In genomic region chr12:42213954-42214426, GRCh38 we compare ENCODE assay signal across 17 cellular contexts. TPM values are rescaled to one million over a fixed set of nuclear protein-coding genes. Genes with fewer than 3 reads are reported as not detected.
DNase-seq lines count a peak whose midpoint lies in the region; ATAC-seq, FAIRE-seq and TF ChIP-seq lines count a peak whose summit lies in the region.
"Had no signal": no experiment of that assay in that cellular context is flagged by ENCODE, and none has a peak within 500 bp of the region (broad histone marks: within the 10 kb centered on the region; RNA-seq: fewer than 3 reads in every experiment).

No MANE protein-coding gene starts in this region.

- no peak for ATAC-seq in K562
- ATAC-seq: HCT116, natural killer cell had no signal

- no peak overlapping the region for H3K4me2 ChIP-seq in K562 (ENCODE audit: insufficient read depth, low read length)

- H3K27me3 ChIP-seq in K562 (ENCODE audit: control insufficient read depth in 2 of 2, insufficient read depth in 2 of 2, low read length in 2 of 2) (no peaks in the 10 kb centered on the region), testis (no peaks in the 10 kb centered on the region)

- H3K27ac Mint-ChIP-seq in T-helper 2 cell treated with Interferon-gamma antibody and Interleukin-4, amounts not matched to agents 5 μg/mL and 100 μg/mL, for 36 hours = no peak overlapping the region
- H3K27ac Mint-ChIP-seq: activated B cell treated with CpG ODN at 0.5 μM for 24 hours; dendritic cell treated with granulocyte-macrophage colony-stimulating factor and Interleukin-4, amounts not matched to agents 40 ng/mL and 50 ng/mL, for 4 days had no signal

- H3K36me3 ChIP-seq in K562 (ENCODE audit: control insufficient read depth, insufficient read depth, low read length) (peaks cover 5% of the 10 kb centered on the region; the same call in 1 of the 3 replicates), testis (ENCODE audit: low read depth, missing control alignments) (no peaks in the 10 kb centered on the region)

- in situ Hi-C loops in K562 (cut with MboI) = no loop called here

- no peaks in the 10 kb centered on the region for H3K4me1 ChIP-seq in K562 (replicated peaks in 1 of 2; ENCODE audit: control insufficient read depth in 2 of 2, insufficient read depth in 2 of 2, low read length in 2 of 2)
- H3K4me1 ChIP-seq in testis = peaks cover 9% of the 10 kb centered on the region

- no peak overlapping the region for H2AFZ ChIP-seq in K562 (ENCODE audit: low read depth, low read length)

- CTCF ChIA-PET in K562 (lab: Yijun Ruan, JAX; ENCODE audit: low intra/inter-chr PET ratio) = no interaction called here

- no peaks in the 10 kb centered on the region for H3K9me3 ChIP-seq in K562 (replicated peaks; ENCODE audit: control insufficient read depth, insufficient read depth, low read depth, low read length)
- no peaks in the 10 kb centered on the region for H3K9me3 ChIP-seq in testis

- TF ChIP-seq POLR2A in K562 (conservative IDR thresholded peaks at IDR 0.05) = no peak
- no peak for TF ChIP-seq POLR2A in testis (IDR thresholded peaks at IDR 0.05)

- DNase-seq in NCI-H2196 (lab: John Stamatoyannopoulos, UW; ENCODE audit: unreplicated experiment) = peak; percentile 33
- no peak for DNase-seq in NCI-H2196 treated with DMSO at 0.1 percent for 48 hours (lab: John Stamatoyannopoulos, UW; ENCODE audit: unreplicated experiment)
- DNase-seq in K562 (ENCODE audit: extremely low read depth in 1 of 4, low spot score in 3 of 4) = no peak
- peak; percentile 83 for DNase-seq in islet precursor cell
- DNase-seq in testis = peak; percentile 80
- DNase-seq in NCI-H748 treated with DMSO at 0.1 percent for 48 hours (lab: John Stamatoyannopoulos, UW) = no peak
- DNase-seq in T-helper 2 cell treated with Interferon-gamma antibody and Interleukin-4, amounts not matched to agents 5 μg/mL and 100 μg/mL, for 36 hours (ENCODE audit: low spot score) = no peak
- no peak for DNase-seq in mucosa of gallbladder (ENCODE audit: low spot score)
- DNase-seq: activated B cell treated with CpG ODN at 0.5 μM for 24 hours; natural killer cell; NCI-H1694 treated with DMSO at 0.1 percent for 48 hours; stimulated activated CD4-positive, alpha-beta T cell treated with anti-CD3 and anti-CD28 coated beads, Interleukin-4, amount 100 ng/mL, for 1 hour had no signal

- no TSS peak for BruUV-seq in K562 (replicated peaks; lab: Mats Ljungman, UMichigan)

- peaks cover 10% of the 10 kb centered on the region; the same call in 2 of the 3 replicates for H3K79me2 ChIP-seq in K562 (ENCODE audit: control insufficient read depth, insufficient read depth, low read length)

- intact Hi-C loops in K562 (cut with micrococcal nuclease) = no loop called here
- intact Hi-C loops in testis (cut with DNase I; ENCODE audit: low total_unique reads) = no loop called here

- TF ChIP-seq RAD21 in K562 (CRISPR knock-in tag; conservative IDR thresholded peaks at IDR 0.05 in 1 of 2, IDR thresholded peaks at IDR 0.05 in 1 of 2) = no peak

- WGBS in K562 (ENCODE audit: insufficient coverage, low coverage, missing lambda C conversion rate) = 26% methylated on average over 2 of the region's 2 CpGs
- WGBS in testis, 2 donors = 40 to 56% methylated on average over 2 of the region's 2 CpGs

- no peak for TF ChIP-seq EP300 in K562 (IDR thresholded peaks at IDR 0.05; ENCODE audit: low read length)

- FAIRE-seq in K562 (lab: Jason Lieb, UNC) = no peak
- FAIRE-seq: A204.1 had no signal

- H3K9me1 ChIP-seq in K562 (ENCODE audit: control insufficient read depth, insufficient read depth, low read length) = no peaks in the 10 kb centered on the region

- TF ChIP-seq CTCF in K562 (IDR thresholded peaks at IDR 0.05 in 2 of 3, conservative IDR thresholded peaks at IDR 0.05 in 1 of 3; ENCODE audit: insufficient read depth in 2 of 3, low read depth in 1 of 3, low read length in 3 of 3) (no peak), testis (IDR thresholded peaks at IDR 0.05) (no peak)

- no peaks in the 10 kb centered on the region for H3K4me1 Mint-ChIP-seq in T-helper 2 cell treated with Interferon-gamma antibody and Interleukin-4, amounts not matched to agents 5 μg/mL and 100 μg/mL, for 36 hours (ENCODE audit: low read depth)

- H3K4me3 ChIP-seq in K562 (no peak overlapping the region), testis (no peak overlapping the region)

- no peak overlapping the region for H3K4me3 Mint-ChIP-seq in T-helper 2 cell treated with Interferon-gamma antibody and Interleukin-4, amounts not matched to agents 5 μg/mL and 100 μg/mL, for 36 hours
- H3K4me3 Mint-ChIP-seq: activated B cell treated with CpG ODN at 0.5 μM for 24 hours; dendritic cell treated with granulocyte-macrophage colony-stimulating factor and Interleukin-4, amounts not matched to agents 40 ng/mL and 50 ng/mL, for 4 days; natural killer cell had no signal

- peaks cover 4% of the 10 kb centered on the region; the same call in 1 of the 2 replicates for H4K20me1 ChIP-seq in K562 (replicated peaks; ENCODE audit: control insufficient read depth, insufficient read depth, low read length)

- peaks cover 5% of the 10 kb centered on the region for H3K36me3 Mint-ChIP-seq in T-helper 2 cell treated with Interferon-gamma antibody and Interleukin-4, amounts not matched to agents 5 μg/mL and 100 μg/mL, for 36 hours (ENCODE audit: low read depth)
- H3K36me3 Mint-ChIP-seq: natural killer cell had no signal

- H3K27ac ChIP-seq in K562 (ENCODE audit: extremely low read depth, low read depth, low read length) (no peak overlapping the region), testis (no peak overlapping the region)
- H3K27ac ChIP-seq: HL-60, RWPE1 had no signal

- no peaks in the 10 kb centered on the region for H3K9me3 Mint-ChIP-seq in T-helper 2 cell treated with Interferon-gamma antibody and Interleukin-4, amounts not matched to agents 5 μg/mL and 100 μg/mL, for 36 hours
- H3K9me3 Mint-ChIP-seq: activated B cell treated with CpG ODN at 0.5 μM for 24 hours; dendritic cell treated with granulocyte-macrophage colony-stimulating factor and Interleukin-4, amounts not matched to agents 40 ng/mL and 50 ng/mL, for 4 days; natural killer cell had no signal

- POLR2A ChIA-PET in K562 (lab: Yijun Ruan, JAX) = no interaction called here

- no peak overlapping the region for H3K9ac ChIP-seq in K562 (ENCODE audit: insufficient read depth in 1 of 2, low read depth in 2 of 2, low read length in 2 of 2)

- no peaks in the 10 kb centered on the region for H3K27me3 Mint-ChIP-seq in T-helper 2 cell treated with Interferon-gamma antibody and Interleukin-4, amounts not matched to agents 5 μg/mL and 100 μg/mL, for 36 hours (ENCODE audit: low read depth)
- H3K27me3 Mint-ChIP-seq: activated B cell treated with CpG ODN at 0.5 μM for 24 hours; dendritic cell treated with granulocyte-macrophage colony-stimulating factor and Interleukin-4, amounts not matched to agents 40 ng/mL and 50 ng/mL, for 4 days had no signal

TF ChIP-seq in K562, 482 proteins besides CTCF, POLR2A, EP300 and RAD21:
- peak; percentile 21; the same call in 1 of the 2 replicates for TF ChIP-seq NFIC (IDR thresholded peaks at IDR 0.05)
- TF ChIP-seq ZBTB33 (CRISPR knock-in tag; IDR thresholded peaks at IDR 0.05) = no peak
- no peak for TF ChIP-seq ZNF175 (CRISPR knock-in tag; IDR thresholded peaks at IDR 0.05; ENCODE audit: low read depth)

RNA-seq across cellular contexts. Expression of gene YAF2, which starts 24.1 kb away (rescaled TPM):
- 29.9 and 96.3 TPM in 2 replicates for total RNA-seq in K562 (2011; cell fraction: chromatin; rRNA removed; ENCODE audit: low replicate concordance)
- 17.0 and 22.8 TPM in 2 replicates for total RNA-seq in K562 (2011; cell fraction: nucleolus; rRNA removed)
- 44.9 and 92.1 TPM in 2 replicates for total RNA-seq in K562 (2011; cell fraction: nucleoplasm; rRNA removed)
- 10.6 and 12.4 TPM in 2 replicates for total RNA-seq in K562 (2014; rRNA removed)
- total RNA-seq in K562 (2014; rRNA removed; fragmentation: Illumina TruSeq; extraction: Trizol) = 22.0 and 22.3 TPM in 2 replicates
- total RNA-seq in K562 (2015; rRNA removed; fragmentation: Illumina TruSeq; extraction: Trizol) = 15.9 and 20.3 TPM in 2 replicates
- 25.4 and 26.4 TPM in 2 replicates for total RNA-seq in K562 (2021)
- 17.4 and 26.1 TPM in 2 replicates for polyA plus RNA-seq in K562 (2011; rRNA removed)
- 3.4 and 7.8 TPM in 2 replicates for polyA plus RNA-seq in K562 (2011; cell fraction: cytosol; rRNA removed)
- polyA plus RNA-seq in K562 (2011; cell fraction: nucleus; rRNA removed) = 16.3 and 17.4 TPM in 2 replicates
- 14.2 and 16.2 TPM in 2 replicates for polyA plus RNA-seq in K562 (2012)
- polyA plus RNA-seq in K562 (2014; fragmentation: Illumina TruSeq; extraction: Trizol) = 19.1 and 22.9 TPM in 2 replicates
- polyA plus RNA-seq in K562 (2014; fragmentation: Nextera tagmentation; extraction: Ambion mirVana) = 10 to 100 TPM; 14.9 to 19.6 TPM
- 18.1 and 21.3 TPM in 2 replicates for polyA plus RNA-seq in K562 (2014; rRNA removed)
- 17.9 and 20.4 TPM in 2 replicates for polyA minus RNA-seq in K562 (2011; rRNA and poly(A)+ RNA removed)
- polyA minus RNA-seq in K562 (2011; cell fraction: cytosol; rRNA and poly(A)+ RNA removed) = 14.8 and 19.3 TPM in 2 replicates
- polyA minus RNA-seq in K562 (2011; cell fraction: nucleus; rRNA and poly(A)+ RNA removed) = 23.6 and 27.1 TPM in 2 replicates
- 10 to 100 TPM; 26.6 to 33.1 TPM for total RNA-seq in testis
- polyA plus RNA-seq in testis (ENCODE audit: insufficient read depth, low read depth, low replicate concordance) = 19.4 TPM
- 23.8 TPM for total RNA-seq in mucosa of gallbladder

Comparison
In these comparisons a context has a peak if more than half of its experiments do, and no peak if none do; other contexts are left out.
1. DNase-seq: peak in NCI-H2196 (single experiment), islet precursor cell (single experiment) and testis (single experiment); none in NCI-H2196 treated with DMSO at 0.1 percent for 48 hours (single experiment), K562 (0 of 4), NCI-H748 treated with DMSO at 0.1 percent for 48 hours (single experiment), T-helper 2 cell treated with Interferon-gamma antibody and Interleukin-4, amounts not matched to agents 5 μg/mL and 100 μg/mL, for 36 hours (single experiment) and mucosa of gallbladder (single experiment).